In genomic region chr18:79724299-79725080, GRCh38 we compare ENCODE assay signal across 24 cellular contexts. TPM values are rescaled to one million over a fixed set of nuclear protein-coding genes. Genes with fewer than 3 reads are reported as not detected.
DNase-seq lines count a peak whose midpoint lies in the region; ATAC-seq, FAIRE-seq and TF ChIP-seq lines count a peak whose summit lies in the region.
"Had no signal": no experiment of that assay in that cellular context is flagged by ENCODE, and none has a peak within 500 bp of the region (broad histone marks: within the 10 kb centered on the region; RNA-seq: fewer than 3 reads in every experiment).

No MANE protein-coding gene starts in this region.

- H3K9ac ChIP-seq in H9 (ENCODE audit: extremely low read depth, insufficient read length, low read length) = no peak overlapping the region
- H3K9ac ChIP-seq: BLaER1 treated with 17β-estradiol and CSF1 and Interleukin-3, amounts not matched to agents 10 nM and 100 nM; KMS-11 had no signal

- no peak for FAIRE-seq in small intestine (lab: Jason Lieb, UNC)
- FAIRE-seq: GM18507 had no signal

- no peak overlapping the region for H2BK20ac ChIP-seq in H9 (ENCODE audit: low read depth, low read length, poor library complexity, severe bottlenecking)

- peaks cover 16 to 20% of the 10 kb centered on the region in 2 donors for H3K36me3 ChIP-seq in small intestine (ENCODE audit: control insufficient read depth in 2 of 2, insufficient read depth in 2 of 2, low read length in 2 of 2)

- no peak overlapping the region for H3K4ac ChIP-seq in H9 (ENCODE audit: low read depth, low read length)

- no peak overlapping the region for H3K14ac ChIP-seq in H9 (ENCODE audit: insufficient read depth, low read length)

- peaks cover 8% of the 10 kb centered on the region for H3K4me1 Mint-ChIP-seq in activated CD8-positive, alpha-beta T cell treated with anti-CD3 and anti-CD28 coated beads for 36 hours (ENCODE audit: low read depth)
- H3K4me1 Mint-ChIP-seq in activated CD8-positive, alpha-beta T cell treated with anti-CD3 and anti-CD28 coated beads, Interleukin-2, amount 10 ng/mL, durations not matched to agents 7 days and 5 days (ENCODE audit: low read depth) = peaks cover 8% of the 10 kb centered on the region
- H3K4me1 Mint-ChIP-seq in H9 (no peaks in the 10 kb centered on the region), endothelial cell (ENCODE audit: unreplicated experiment) (peaks cover 14% of the 10 kb centered on the region)
- H3K4me1 Mint-ChIP-seq: GM23338 had no signal

- no peaks in the 10 kb centered on the region for H3K27me3 Mint-ChIP-seq in activated CD8-positive, alpha-beta T cell treated with anti-CD3 and anti-CD28 coated beads for 36 hours
- H3K27me3 Mint-ChIP-seq in activated CD8-positive, alpha-beta T cell treated with anti-CD3 and anti-CD28 coated beads, Interleukin-2, amount 10 ng/mL, durations not matched to agents 7 days and 5 days (ENCODE audit: low read depth) = no peaks in the 10 kb centered on the region
- H3K27me3 Mint-ChIP-seq in H9 (ENCODE audit: low read depth) = no peaks in the 10 kb centered on the region
- H3K27me3 Mint-ChIP-seq in endothelial cell (ENCODE audit: unreplicated experiment) = peaks cover 9% of the 10 kb centered on the region
- H3K27me3 Mint-ChIP-seq: CD4-positive, alpha-beta memory T cell had no signal

- H3K36me3 Mint-ChIP-seq in activated CD8-positive, alpha-beta T cell treated with anti-CD3 and anti-CD28 coated beads for 36 hours (ENCODE audit: low read depth) = peaks cover 80% of the 10 kb centered on the region
- peaks cover 86% of the 10 kb centered on the region for H3K36me3 Mint-ChIP-seq in activated CD8-positive, alpha-beta T cell treated with anti-CD3 and anti-CD28 coated beads, Interleukin-2, amount 10 ng/mL, durations not matched to agents 7 days and 5 days (ENCODE audit: low read depth)
- H3K36me3 Mint-ChIP-seq in H9 (ENCODE audit: insufficient read depth in 1 of 3, low read depth in 3 of 3) (peaks cover 40 to 71% (median 66%) of the 10 kb centered on the region in 3 experiments; a peak in 6 of 7 replicates), endothelial cell (ENCODE audit: low read depth, unreplicated experiment) (peaks cover 45% of the 10 kb centered on the region)

- H4K91ac ChIP-seq in H9 (ENCODE audit: insufficient read length, low read depth, low read length) = no peak overlapping the region

- H3K4me2 ChIP-seq in H9 (ENCODE audit: insufficient read depth, insufficient read length, low read length) = no peak overlapping the region
- H3K4me2 ChIP-seq: BLaER1 treated with 17β-estradiol and CSF1 and Interleukin-3, amounts not matched to agents 10 nM and 100 nM; GM23338; KMS-11 had no signal

- peaks cover 2% of the 10 kb centered on the region for H3K79me1 ChIP-seq in H9 (ENCODE audit: insufficient read depth, low read depth, low read length, poor library complexity, severe bottlenecking)

- H3K56ac ChIP-seq in H9 (ENCODE audit: insufficient read length, low read depth, low read length) = no peak overlapping the region

- no CpG with 5 or more reads among the region's 15 CpGs for WGBS in H9 (ENCODE audit: extremely low coverage, insufficient read length, low lambda C conversion rate)
- WGBS in small intestine, 3 donors = 90 to 96% (median 92%) methylated on average over 15 of the region's 15 CpGs

- intact Hi-C loops in activated CD8-positive, alpha-beta T cell treated with anti-CD3 and anti-CD28 coated beads for 36 hours (cut with micrococcal nuclease) = no loop called here

- no peak overlapping the region for H2BK15ac ChIP-seq in H9 (ENCODE audit: low read depth, low read length)

- no peak for TF ChIP-seq CTCF in activated CD8-positive, alpha-beta T cell treated with anti-CD3 and anti-CD28 coated beads for 36 hours (IDR thresholded peaks at IDR 0.05)
- no peak for TF ChIP-seq CTCF in H9 (conservative IDR thresholded peaks at IDR 0.05)
- TF ChIP-seq CTCF in endothelial cell (IDR thresholded peaks at IDR 0.05; ENCODE audit: unreplicated experiment) = no peak
- no peak for TF ChIP-seq CTCF in foreskin fibroblast (IDR thresholded peaks at IDR 0.05; ENCODE audit: low read depth, low read length)

- no peak overlapping the region for H4K5ac ChIP-seq in H9 (ENCODE audit: insufficient read length, low read depth, low read length)

- H3K27me3 ChIP-seq in H9 (ENCODE audit: insufficient read depth, low read length) = no peaks in the 10 kb centered on the region
- no peaks in the 10 kb centered on the region for H3K27me3 ChIP-seq in small intestine (ENCODE audit: control insufficient read depth in 2 of 2, insufficient read depth in 2 of 2, low read length in 2 of 2)
- H3K27me3 ChIP-seq: BLaER1 treated with 17β-estradiol and CSF1 and Interleukin-3, amounts not matched to agents 10 nM and 100 nM; Peyer's patch had no signal

- no peak for ATAC-seq in activated CD8-positive, alpha-beta T cell treated with anti-CD3 and anti-CD28 coated beads for 36 hours
- no peak for ATAC-seq in activated CD8-positive, alpha-beta T cell treated with anti-CD3 and anti-CD28 coated beads, Interleukin-2, amount 10 ng/mL, durations not matched to agents 7 days and 5 days
- ATAC-seq: GM23338 had no signal

- no peak overlapping the region for H3T11ph ChIP-seq in H9 (ENCODE audit: low read length)

- H3K9me3 Mint-ChIP-seq in activated CD8-positive, alpha-beta T cell treated with anti-CD3 and anti-CD28 coated beads for 36 hours = peaks cover 2% of the 10 kb centered on the region
- no peaks in the 10 kb centered on the region for H3K9me3 Mint-ChIP-seq in activated CD8-positive, alpha-beta T cell treated with anti-CD3 and anti-CD28 coated beads, Interleukin-2, amount 10 ng/mL, durations not matched to agents 7 days and 5 days (ENCODE audit: insufficient read depth)
- H3K9me3 Mint-ChIP-seq in H9 = no peaks in the 10 kb centered on the region
- no peaks in the 10 kb centered on the region for H3K9me3 Mint-ChIP-seq in endothelial cell (ENCODE audit: unreplicated experiment)
- H3K9me3 Mint-ChIP-seq: GM23338 had no signal

- DNase-seq in activated CD8-positive, alpha-beta T cell treated with anti-CD3 and anti-CD28 coated beads for 36 hours = no peak
- DNase-seq in activated CD8-positive, alpha-beta T cell treated with anti-CD3 and anti-CD28 coated beads, Interleukin-2, amount 10 ng/mL, durations not matched to agents 7 days and 5 days = no peak
- no peak for DNase-seq in H9
- no peak for DNase-seq in endothelial cell (ENCODE audit: low spot score)
- DNase-seq in small intestine = peak; percentile 9
- DNase-seq in mesenteric fat pad (ENCODE audit: low spot score) = no peak
- DNase-seq in foreskin fibroblast = no peak
- no peak for DNase-seq in hippocampal formation (lab: John Stamatoyannopoulos, UW)
- DNase-seq: Calu3, DMS153, HCEC 1CT, NCI-H1105 treated with DMSO at 0.1 percent for 48 hours, NCI-H2029 treated with DMSO at 0.1 percent for 48 hours, NCI-H2171, NCI-H345, NCI-H524, NCI-H774 had no signal

- CTCF ChIA-PET in activated CD8-positive, alpha-beta T cell treated with anti-CD3 and anti-CD28 coated beads for 36 hours (lab: Charles Lee) = no interaction called here
- CTCF ChIA-PET in activated CD8-positive, alpha-beta T cell treated with anti-CD3 and anti-CD28 coated beads, Interleukin-2, amount 10 ng/mL, durations not matched to agents 7 days and 5 days (lab: Charles Lee) = no interaction called here

- no peak overlapping the region for H2BK120ac ChIP-seq in H9 (ENCODE audit: low read depth, low read length, poor library complexity, severe bottlenecking)

- POLR2A ChIA-PET in activated CD8-positive, alpha-beta T cell treated with anti-CD3 and anti-CD28 coated beads for 36 hours (lab: Charles Lee) = no interaction called here
- POLR2A ChIA-PET in activated CD8-positive, alpha-beta T cell treated with anti-CD3 and anti-CD28 coated beads, Interleukin-2, amount 10 ng/mL, durations not matched to agents 7 days and 5 days (lab: Charles Lee) = no interaction called here

- H3K18ac ChIP-seq in H9 (ENCODE audit: insufficient read length, low read depth, low read length) = no peak overlapping the region

- H2AK5ac ChIP-seq in H9 (ENCODE audit: insufficient read length, low read length) = no peak overlapping the region

- H3K4me1 ChIP-seq in H9 (ENCODE audit: insufficient read depth, low read length) (no peaks in the 10 kb centered on the region), small intestine (ENCODE audit: control insufficient read depth in 2 of 2, insufficient read depth in 1 of 2, low read depth in 1 of 2, low read length in 1 of 2) (no peaks in the 10 kb centered on the region)
- H3K4me1 ChIP-seq: Peyer's patch had no signal

- H3K27ac Mint-ChIP-seq in activated CD8-positive, alpha-beta T cell treated with anti-CD3 and anti-CD28 coated beads for 36 hours = peak overlapping the region; percentile 32
- H3K27ac Mint-ChIP-seq in activated CD8-positive, alpha-beta T cell treated with anti-CD3 and anti-CD28 coated beads, Interleukin-2, amount 10 ng/mL, durations not matched to agents 7 days and 5 days = no peak overlapping the region
- peak overlapping the region in 2 of 3 experiments; percentile 32 to 79; a peak in 3 of 7 replicates for H3K27ac Mint-ChIP-seq in H9
- peak overlapping the region; percentile 52 for H3K27ac Mint-ChIP-seq in endothelial cell (ENCODE audit: unreplicated experiment)
- H3K27ac Mint-ChIP-seq: GM23338 had no signal

- no peak overlapping the region for H2BK5ac ChIP-seq in H9 (ENCODE audit: insufficient read length, low read length)

- H3K9me3 ChIP-seq in H9 (ENCODE audit: control insufficient read depth, low read depth, low read length) = no peaks in the 10 kb centered on the region
- H3K9me3 ChIP-seq in small intestine (ENCODE audit: control insufficient read depth, low read depth) = no peaks in the 10 kb centered on the region
- H3K9me3 ChIP-seq: Peyer's patch had no signal

- no peak overlapping the region for H3K4me3 Mint-ChIP-seq in activated CD8-positive, alpha-beta T cell treated with anti-CD3 and anti-CD28 coated beads for 36 hours
- H3K4me3 Mint-ChIP-seq in activated CD8-positive, alpha-beta T cell treated with anti-CD3 and anti-CD28 coated beads, Interleukin-2, amount 10 ng/mL, durations not matched to agents 7 days and 5 days = no peak overlapping the region
- H3K4me3 Mint-ChIP-seq in H9 (no peak overlapping the region), endothelial cell (ENCODE audit: unreplicated experiment) (no peak overlapping the region)
- H3K4me3 Mint-ChIP-seq: CD4-positive, alpha-beta memory T cell; GM23338 had no signal

- no peak overlapping the region for H3K23ac ChIP-seq in H9 (ENCODE audit: insufficient read length, low read depth, low read length)

- H3K79me2 ChIP-seq in H9 (ENCODE audit: insufficient read depth, low read length) = no peaks in the 10 kb centered on the region; the same call in 1 of the 2 replicates

- no peak overlapping the region for H4K8ac ChIP-seq in H9 (replicated peaks; ENCODE audit: insufficient read length, low read depth, low read length)

- no peaks in the 10 kb centered on the region for H3K23me2 ChIP-seq in H9 (ENCODE audit: insufficient read length, low read depth, low read length, poor library complexity, severe bottlenecking)

- peaks cover under 1% of the 10 kb centered on the region for H4K20me1 ChIP-seq in H9 (ENCODE audit: control insufficient read depth, insufficient read depth, insufficient read length)

- H3K4me3 ChIP-seq in small intestine (ENCODE audit: low read depth in 1 of 2, low read length in 2 of 2) (no peak overlapping the region), foreskin fibroblast (ENCODE audit: low read depth in 1 of 2, low read length in 2 of 2) (no peak overlapping the region)
- H3K4me3 ChIP-seq: BLaER1 treated with 17β-estradiol and CSF1 and Interleukin-3, amounts not matched to agents 10 nM and 100 nM; GM23338; Peyer's patch had no signal

- H2BK12ac ChIP-seq in H9 (ENCODE audit: insufficient read length, low read depth, low read length) = no peak overlapping the region

- no peak overlapping the region for H2AFZ ChIP-seq in H9 (ENCODE audit: low read length)
- H2AFZ ChIP-seq: GM23338 had no signal

- H3K27ac ChIP-seq in H9 (ENCODE audit: insufficient read length, low read depth, low read length) (no peak overlapping the region), small intestine (ENCODE audit: low read depth in 1 of 2, low read length in 1 of 2) (no peak overlapping the region)
- H3K27ac ChIP-seq: 22Rv1; BLaER1 treated with 17β-estradiol and CSF1 and Interleukin-3, amounts not matched to agents 10 nM and 100 nM; KMS-11; Peyer's patch had no signal

RNA-seq across cellular contexts. Expression of gene CTDP1, which starts 44.9 kb away (rescaled TPM):
- 10 to 100 TPM; 54.9 to 55.6 TPM for total RNA-seq in activated CD8-positive, alpha-beta T cell treated with anti-CD3 and anti-CD28 coated beads for 36 hours
- 10 to 100 TPM; 35.5 to 36.8 TPM for total RNA-seq in activated CD8-positive, alpha-beta T cell treated with anti-CD3 and anti-CD28 coated beads, Interleukin-2, amount 10 ng/mL, durations not matched to agents 7 days and 5 days
- 31.9 and 33.7 TPM in 2 replicates for total RNA-seq in H9 (2021)
- total RNA-seq in endothelial cell (ENCODE audit: unreplicated experiment) = 34.2 TPM
- 10 to 100 TPM; 14.9 to 20.1 (median 17.3) TPM for polyA plus RNA-seq in small intestine
- 20.8 TPM for total RNA-seq in mesenteric fat pad
